Comparison of ENCODE assay signal across 10 cellular contexts in genomic region chr14:68404652-68405183, GRCh38.
DNase-seq lines count a peak whose midpoint lies in the region; ATAC-seq lines count a peak whose summit lies in the region.
"Had no signal": no experiment of that assay in that cellular context is flagged by ENCODE, and none has a peak within 500 bp of the region (broad histone marks: within the 10 kb centered on the region; RNA-seq: fewer than 3 reads in every experiment).

No MANE protein-coding gene starts in this region.

- H3K27ac Mint-ChIP-seq in T-helper 17 cell: peak overlapping the region; percentile 93
- H3K27ac Mint-ChIP-seq in stimulated activated naive CD8-positive, alpha-beta T cell treated with anti-CD3 and anti-CD28 coated beads, Interleukin-15, amount 100 ng/mL, for 72 hours: peak overlapping the region in 1 of 2 donors; percentile 51

- no peaks in the 10 kb centered on the region for H3K9me3 ChIP-seq in T-helper 17 cell (ENCODE audit: control insufficient read depth, low read length, poor library complexity, severe bottlenecking)
- H3K9me3 ChIP-seq: body of pancreas had no signal

- no peaks in the 10 kb centered on the region for H3K36me3 Mint-ChIP-seq in activated T-cell treated with anti-CD3 and anti-CD28 coated beads, Interleukin-2, amount 50 U/mL, for 4 hours (ENCODE audit: insufficient read depth)
- no peaks in the 10 kb centered on the region for H3K36me3 Mint-ChIP-seq in T-helper 17 cell (ENCODE audit: low read depth)

- peak overlapping the region; percentile 3 for H3K4me3 Mint-ChIP-seq in activated T-cell treated with anti-CD3 and anti-CD28 coated beads, Interleukin-2, amount 50 U/mL, for 4 hours
- H3K4me3 Mint-ChIP-seq in T-helper 17 cell: no peak overlapping the region
- H3K4me3 Mint-ChIP-seq in stimulated activated naive CD8-positive, alpha-beta T cell treated with anti-CD3 and anti-CD28 coated beads, Interleukin-15, amount 100 ng/mL, for 72 hours: no peak overlapping the region

- ATAC-seq in activated T-cell treated with anti-CD3 and anti-CD28 coated beads, Interleukin-2, amount 50 U/mL, for 4 hours: peak; percentile 76 to 91
- ATAC-seq in T-helper 17 cell: peak; percentile 91
- peak; percentile 71 for ATAC-seq in esophagus mucosa
- ATAC-seq in stimulated activated naive CD8-positive, alpha-beta T cell treated with anti-CD3 and anti-CD28 coated beads, Interleukin-15, amount 100 ng/mL, for 72 hours: peak; percentile 71
- no peak for ATAC-seq in HG03159 (IDR thresholded peaks at IDR 0.05; ENCODE audit: unreplicated experiment)
- ATAC-seq: body of pancreas had no signal

- no peaks in the 10 kb centered on the region for H3K27me3 Mint-ChIP-seq in activated T-cell treated with anti-CD3 and anti-CD28 coated beads, Interleukin-2, amount 50 U/mL, for 4 hours (ENCODE audit: low read depth)
- no peaks in the 10 kb centered on the region for H3K27me3 Mint-ChIP-seq in T-helper 17 cell
- no peaks in the 10 kb centered on the region for H3K27me3 Mint-ChIP-seq in stimulated activated naive CD8-positive, alpha-beta T cell treated with anti-CD3 and anti-CD28 coated beads, Interleukin-15, amount 100 ng/mL, for 72 hours

- no peaks in the 10 kb centered on the region for H3K9me3 Mint-ChIP-seq in activated T-cell treated with anti-CD3 and anti-CD28 coated beads, Interleukin-2, amount 50 U/mL, for 4 hours
- no peaks in the 10 kb centered on the region for H3K9me3 Mint-ChIP-seq in stimulated activated naive CD8-positive, alpha-beta T cell treated with anti-CD3 and anti-CD28 coated beads, Interleukin-15, amount 100 ng/mL, for 72 hours

- DNase-seq in activated T-cell treated with anti-CD3 and anti-CD28 coated beads, Interleukin-2, amount 50 U/mL, for 4 hours: no peak
- no peak for DNase-seq in activated T-cell treated with anti-CD3 and anti-CD28 coated beads for 4 hours
- peak in 2 of 3 donors; percentile 18 to 23 for DNase-seq in T-helper 17 cell
- DNase-seq in stimulated activated naive CD8-positive, alpha-beta T cell treated with anti-CD3 and anti-CD28 coated beads, Interleukin-15, amount 100 ng/mL, for 72 hours: no peak
- DNase-seq in NCI-H446 (lab: John Stamatoyannopoulos, UW): no peak
- DNase-seq in UCSD-AML1 (lab: John Stamatoyannopoulos, UW; ENCODE audit: unreplicated experiment): no peak
- DNase-seq: NCI-H345 had no signal

- peaks cover 69% of the 10 kb centered on the region for H3K4me1 Mint-ChIP-seq in activated T-cell treated with anti-CD3 and anti-CD28 coated beads, Interleukin-2, amount 50 U/mL, for 4 hours (ENCODE audit: low read depth)
- peaks cover 50% of the 10 kb centered on the region for H3K4me1 Mint-ChIP-seq in T-helper 17 cell
- H3K4me1 Mint-ChIP-seq in stimulated activated naive CD8-positive, alpha-beta T cell treated with anti-CD3 and anti-CD28 coated beads, Interleukin-15, amount 100 ng/mL, for 72 hours: peaks cover 61% of the 10 kb centered on the region

Comparison
In these comparisons a context has a peak if more than half of its experiments do, and no peak if none do; other contexts are left out.
1. DNase-seq: peak in T-helper 17 cell (2 of 3); none in activated T-cell treated with anti-CD3 and anti-CD28 coated beads, Interleukin-2, amount 50 U/mL, for 4 hours (single experiment), activated T-cell treated with anti-CD3 and anti-CD28 coated beads for 4 hours (single experiment), stimulated activated naive CD8-positive, alpha-beta T cell treated with anti-CD3 and anti-CD28 coated beads, Interleukin-15, amount 100 ng/mL, for 72 hours (0 of 2), NCI-H446 (0 of 2) and UCSD-AML1 (single experiment).